ENCODE assay signal across 1 cellular context in the genomic region with DNA sequence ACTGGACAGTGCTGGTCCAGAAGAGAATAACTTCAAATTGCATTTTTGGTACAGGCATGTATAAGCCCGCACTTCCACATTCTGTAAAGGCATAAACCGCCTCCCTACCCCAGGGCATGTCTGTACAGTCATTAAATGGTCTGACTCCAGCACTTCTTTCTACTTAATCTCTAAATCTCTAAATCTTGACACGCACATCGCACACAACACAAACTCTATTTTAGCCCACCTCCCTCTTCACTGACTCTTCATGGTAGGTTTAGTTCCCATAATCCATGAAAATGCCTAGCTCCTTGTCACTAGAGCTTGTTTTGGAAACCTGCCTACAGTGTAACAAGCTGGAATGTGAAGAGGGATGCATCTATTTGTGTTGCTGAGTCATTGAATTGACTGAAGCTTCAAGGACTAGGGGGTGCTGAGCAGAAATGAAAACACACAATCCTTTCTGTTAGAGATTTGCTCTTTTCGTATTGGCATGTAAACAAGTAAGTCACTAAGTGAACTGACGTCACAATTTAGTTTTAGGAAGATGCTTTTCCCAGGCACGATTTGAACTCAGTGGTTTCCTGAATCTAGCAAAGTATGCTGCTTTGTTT.
TF ChIP-seq lines count a peak whose summit lies in the region.

No MANE protein-coding gene starts in this region.

TF ChIP-seq in K562, 482 proteins besides CTCF, POLR2A, EP300 and RAD21 (continued from another document and continues in another):
- TF ChIP-seq ZNF551 (CRISPR knock-in tag; IDR thresholded peaks at IDR 0.05) (no peak), NRF1 (conservative IDR thresholded peaks at IDR 0.05 in 1 of 2, IDR thresholded peaks at IDR 0.05 in 1 of 2) (no peak), ARID2 (IDR thresholded peaks at IDR 0.05) (no peak), ZNF584 (CRISPR knock-in tag; IDR thresholded peaks at IDR 0.05; ENCODE audit: low read depth) (no peak), ZNF311 (CRISPR knock-in tag; IDR thresholded peaks at IDR 0.05) (no peak), RBM17 (IDR thresholded peaks at IDR 0.05; ENCODE audit: borderline replicate concordance, low read depth, low read length) (no peak), BRCA1 (IDR thresholded peaks at IDR 0.05) (no peak), BRCA1 (CRISPR knock-in tag; IDR thresholded peaks at IDR 0.05) (no peak), SAFB2 (IDR thresholded peaks at IDR 0.05; ENCODE audit: borderline replicate concordance, low read depth, low read length, severe bottlenecking) (no peak), MEF2D (tag; conservative IDR thresholded peaks at IDR 0.05; ENCODE audit: low read depth) (no peak), THRAP3 (IDR thresholded peaks at IDR 0.05; ENCODE audit: borderline replicate concordance) (no peak), FOSL1 (tag; conservative IDR thresholded peaks at IDR 0.05) (peak; percentile 35; the same call in 1 of the 2 replicates), BACH1 (tag; IDR thresholded peaks at IDR 0.05) (peak; percentile 85), PML (IDR thresholded peaks at IDR 0.05; ENCODE audit: low read length) (no peak), CREB1 (IDR thresholded peaks at IDR 0.05) (no peak), CREB1 (CRISPR knock-in tag; IDR thresholded peaks at IDR 0.05) (no peak; the same call in 1 of the 2 replicates), PTTG1 (tag; IDR thresholded peaks at IDR 0.05; ENCODE audit: low read depth) (no peak), CHCHD3 (CRISPR knock-in tag; IDR thresholded peaks at IDR 0.05) (no peak), RNF2 (IDR thresholded peaks at IDR 0.05) (no peak), SRSF3 (IDR thresholded peaks at IDR 0.05; ENCODE audit: insufficient read depth, low read length) (no peak), ZNF316 (IDR thresholded peaks at IDR 0.05) (peak; percentile 95)
- TF ChIP-seq, protein P1, sequence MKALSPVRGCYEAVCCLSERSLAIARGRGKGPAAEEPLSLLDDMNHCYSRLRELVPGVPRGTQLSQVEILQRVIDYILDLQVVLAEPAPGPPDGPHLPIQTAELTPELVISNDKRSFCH (CRISPR knock-in tag; IDR thresholded peaks at IDR 0.05): no peak
- TF ChIP-seq, protein P1 (tag; IDR thresholded peaks at IDR 0.05): no peak
- TF ChIP-seq, protein P2, sequence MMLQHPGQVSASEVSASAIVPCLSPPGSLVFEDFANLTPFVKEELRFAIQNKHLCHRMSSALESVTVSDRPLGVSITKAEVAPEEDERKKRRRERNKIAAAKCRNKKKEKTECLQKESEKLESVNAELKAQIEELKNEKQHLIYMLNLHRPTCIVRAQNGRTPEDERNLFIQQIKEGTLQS (IDR thresholded peaks at IDR 0.05): peak; percentile 58
- TF ChIP-seq, protein P2 (CRISPR knock-in tag; conservative IDR thresholded peaks at IDR 0.05): no peak
- TF ChIP-seq, protein P3, sequence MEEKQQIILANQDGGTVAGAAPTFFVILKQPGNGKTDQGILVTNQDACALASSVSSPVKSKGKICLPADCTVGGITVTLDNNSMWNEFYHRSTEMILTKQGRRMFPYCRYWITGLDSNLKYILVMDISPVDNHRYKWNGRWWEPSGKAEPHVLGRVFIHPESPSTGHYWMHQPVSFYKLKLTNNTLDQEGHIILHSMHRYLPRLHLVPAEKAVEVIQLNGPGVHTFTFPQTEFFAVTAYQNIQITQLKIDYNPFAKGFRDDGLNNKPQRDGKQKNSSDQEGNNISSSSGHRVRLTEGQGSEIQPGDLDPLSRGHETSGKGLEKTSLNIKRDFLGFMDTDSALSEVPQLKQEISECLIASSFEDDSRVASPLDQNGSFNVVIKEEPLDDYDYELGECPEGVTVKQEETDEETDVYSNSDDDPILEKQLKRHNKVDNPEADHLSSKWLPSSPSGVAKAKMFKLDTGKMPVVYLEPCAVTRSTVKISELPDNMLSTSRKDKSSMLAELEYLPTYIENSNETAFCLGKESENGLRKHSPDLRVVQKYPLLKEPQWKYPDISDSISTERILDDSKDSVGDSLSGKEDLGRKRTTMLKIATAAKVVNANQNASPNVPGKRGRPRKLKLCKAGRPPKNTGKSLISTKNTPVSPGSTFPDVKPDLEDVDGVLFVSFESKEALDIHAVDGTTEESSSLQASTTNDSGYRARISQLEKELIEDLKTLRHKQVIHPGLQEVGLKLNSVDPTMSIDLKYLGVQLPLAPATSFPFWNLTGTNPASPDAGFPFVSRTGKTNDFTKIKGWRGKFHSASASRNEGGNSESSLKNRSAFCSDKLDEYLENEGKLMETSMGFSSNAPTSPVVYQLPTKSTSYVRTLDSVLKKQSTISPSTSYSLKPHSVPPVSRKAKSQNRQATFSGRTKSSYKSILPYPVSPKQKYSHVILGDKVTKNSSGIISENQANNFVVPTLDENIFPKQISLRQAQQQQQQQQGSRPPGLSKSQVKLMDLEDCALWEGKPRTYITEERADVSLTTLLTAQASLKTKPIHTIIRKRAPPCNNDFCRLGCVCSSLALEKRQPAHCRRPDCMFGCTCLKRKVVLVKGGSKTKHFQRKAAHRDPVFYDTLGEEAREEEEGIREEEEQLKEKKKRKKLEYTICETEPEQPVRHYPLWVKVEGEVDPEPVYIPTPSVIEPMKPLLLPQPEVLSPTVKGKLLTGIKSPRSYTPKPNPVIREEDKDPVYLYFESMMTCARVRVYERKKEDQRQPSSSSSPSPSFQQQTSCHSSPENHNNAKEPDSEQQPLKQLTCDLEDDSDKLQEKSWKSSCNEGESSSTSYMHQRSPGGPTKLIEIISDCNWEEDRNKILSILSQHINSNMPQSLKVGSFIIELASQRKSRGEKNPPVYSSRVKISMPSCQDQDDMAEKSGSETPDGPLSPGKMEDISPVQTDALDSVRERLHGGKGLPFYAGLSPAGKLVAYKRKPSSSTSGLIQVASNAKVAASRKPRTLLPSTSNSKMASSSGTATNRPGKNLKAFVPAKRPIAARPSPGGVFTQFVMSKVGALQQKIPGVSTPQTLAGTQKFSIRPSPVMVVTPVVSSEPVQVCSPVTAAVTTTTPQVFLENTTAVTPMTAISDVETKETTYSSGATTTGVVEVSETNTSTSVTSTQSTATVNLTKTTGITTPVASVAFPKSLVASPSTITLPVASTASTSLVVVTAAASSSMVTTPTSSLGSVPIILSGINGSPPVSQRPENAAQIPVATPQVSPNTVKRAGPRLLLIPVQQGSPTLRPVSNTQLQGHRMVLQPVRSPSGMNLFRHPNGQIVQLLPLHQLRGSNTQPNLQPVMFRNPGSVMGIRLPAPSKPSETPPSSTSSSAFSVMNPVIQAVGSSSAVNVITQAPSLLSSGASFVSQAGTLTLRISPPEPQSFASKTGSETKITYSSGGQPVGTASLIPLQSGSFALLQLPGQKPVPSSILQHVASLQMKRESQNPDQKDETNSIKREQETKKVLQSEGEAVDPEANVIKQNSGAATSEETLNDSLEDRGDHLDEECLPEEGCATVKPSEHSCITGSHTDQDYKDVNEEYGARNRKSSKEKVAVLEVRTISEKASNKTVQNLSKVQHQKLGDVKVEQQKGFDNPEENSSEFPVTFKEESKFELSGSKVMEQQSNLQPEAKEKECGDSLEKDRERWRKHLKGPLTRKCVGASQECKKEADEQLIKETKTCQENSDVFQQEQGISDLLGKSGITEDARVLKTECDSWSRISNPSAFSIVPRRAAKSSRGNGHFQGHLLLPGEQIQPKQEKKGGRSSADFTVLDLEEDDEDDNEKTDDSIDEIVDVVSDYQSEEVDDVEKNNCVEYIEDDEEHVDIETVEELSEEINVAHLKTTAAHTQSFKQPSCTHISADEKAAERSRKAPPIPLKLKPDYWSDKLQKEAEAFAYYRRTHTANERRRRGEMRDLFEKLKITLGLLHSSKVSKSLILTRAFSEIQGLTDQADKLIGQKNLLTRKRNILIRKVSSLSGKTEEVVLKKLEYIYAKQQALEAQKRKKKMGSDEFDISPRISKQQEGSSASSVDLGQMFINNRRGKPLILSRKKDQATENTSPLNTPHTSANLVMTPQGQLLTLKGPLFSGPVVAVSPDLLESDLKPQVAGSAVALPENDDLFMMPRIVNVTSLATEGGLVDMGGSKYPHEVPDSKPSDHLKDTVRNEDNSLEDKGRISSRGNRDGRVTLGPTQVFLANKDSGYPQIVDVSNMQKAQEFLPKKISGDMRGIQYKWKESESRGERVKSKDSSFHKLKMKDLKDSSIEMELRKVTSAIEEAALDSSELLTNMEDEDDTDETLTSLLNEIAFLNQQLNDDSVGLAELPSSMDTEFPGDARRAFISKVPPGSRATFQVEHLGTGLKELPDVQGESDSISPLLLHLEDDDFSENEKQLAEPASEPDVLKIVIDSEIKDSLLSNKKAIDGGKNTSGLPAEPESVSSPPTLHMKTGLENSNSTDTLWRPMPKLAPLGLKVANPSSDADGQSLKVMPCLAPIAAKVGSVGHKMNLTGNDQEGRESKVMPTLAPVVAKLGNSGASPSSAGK (IDR thresholded peaks at IDR 0.05): no peak
- TF ChIP-seq, protein P4, sequence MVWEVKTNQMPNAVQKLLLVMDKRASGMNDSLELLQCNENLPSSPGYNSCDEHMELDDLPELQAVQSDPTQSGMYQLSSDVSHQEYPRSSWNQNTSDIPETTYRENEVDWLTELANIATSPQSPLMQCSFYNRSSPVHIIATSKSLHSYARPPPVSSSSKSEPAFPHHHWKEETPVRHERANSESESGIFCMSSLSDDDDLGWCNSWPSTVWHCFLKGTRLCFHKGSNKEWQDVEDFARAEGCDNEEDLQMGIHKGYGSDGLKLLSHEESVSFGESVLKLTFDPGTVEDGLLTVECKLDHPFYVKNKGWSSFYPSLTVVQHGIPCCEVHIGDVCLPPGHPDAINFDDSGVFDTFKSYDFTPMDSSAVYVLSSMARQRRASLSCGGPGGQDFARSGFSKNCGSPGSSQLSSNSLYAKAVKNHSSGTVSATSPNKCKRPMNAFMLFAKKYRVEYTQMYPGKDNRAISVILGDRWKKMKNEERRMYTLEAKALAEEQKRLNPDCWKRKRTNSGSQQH (CRISPR knock-in tag; IDR thresholded peaks at IDR 0.05): no peak
- TF ChIP-seq, protein P5, sequence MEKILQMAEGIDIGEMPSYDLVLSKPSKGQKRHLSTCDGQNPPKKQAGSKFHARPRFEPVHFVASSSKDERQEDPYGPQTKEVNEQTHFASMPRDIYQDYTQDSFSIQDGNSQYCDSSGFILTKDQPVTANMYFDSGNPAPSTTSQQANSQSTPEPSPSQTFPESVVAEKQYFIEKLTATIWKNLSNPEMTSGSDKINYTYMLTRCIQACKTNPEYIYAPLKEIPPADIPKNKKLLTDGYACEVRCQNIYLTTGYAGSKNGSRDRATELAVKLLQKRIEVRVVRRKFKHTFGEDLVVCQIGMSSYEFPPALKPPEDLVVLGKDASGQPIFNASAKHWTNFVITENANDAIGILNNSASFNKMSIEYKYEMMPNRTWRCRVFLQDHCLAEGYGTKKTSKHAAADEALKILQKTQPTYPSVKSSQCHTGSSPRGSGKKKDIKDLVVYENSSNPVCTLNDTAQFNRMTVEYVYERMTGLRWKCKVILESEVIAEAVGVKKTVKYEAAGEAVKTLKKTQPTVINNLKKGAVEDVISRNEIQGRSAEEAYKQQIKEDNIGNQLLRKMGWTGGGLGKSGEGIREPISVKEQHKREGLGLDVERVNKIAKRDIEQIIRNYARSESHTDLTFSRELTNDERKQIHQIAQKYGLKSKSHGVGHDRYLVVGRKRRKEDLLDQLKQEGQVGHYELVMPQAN (IDR thresholded peaks at IDR 0.05; ENCODE audit: borderline replicate concordance): no peak
- TF ChIP-seq, protein P6, sequence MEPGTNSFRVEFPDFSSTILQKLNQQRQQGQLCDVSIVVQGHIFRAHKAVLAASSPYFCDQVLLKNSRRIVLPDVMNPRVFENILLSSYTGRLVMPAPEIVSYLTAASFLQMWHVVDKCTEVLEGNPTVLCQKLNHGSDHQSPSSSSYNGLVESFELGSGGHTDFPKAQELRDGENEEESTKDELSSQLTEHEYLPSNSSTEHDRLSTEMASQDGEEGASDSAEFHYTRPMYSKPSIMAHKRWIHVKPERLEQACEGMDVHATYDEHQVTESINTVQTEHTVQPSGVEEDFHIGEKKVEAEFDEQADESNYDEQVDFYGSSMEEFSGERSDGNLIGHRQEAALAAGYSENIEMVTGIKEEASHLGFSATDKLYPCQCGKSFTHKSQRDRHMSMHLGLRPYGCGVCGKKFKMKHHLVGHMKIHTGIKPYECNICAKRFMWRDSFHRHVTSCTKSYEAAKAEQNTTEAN (CRISPR knock-in tag; IDR thresholded peaks at IDR 0.05): no peak
- TF ChIP-seq, protein P7, sequence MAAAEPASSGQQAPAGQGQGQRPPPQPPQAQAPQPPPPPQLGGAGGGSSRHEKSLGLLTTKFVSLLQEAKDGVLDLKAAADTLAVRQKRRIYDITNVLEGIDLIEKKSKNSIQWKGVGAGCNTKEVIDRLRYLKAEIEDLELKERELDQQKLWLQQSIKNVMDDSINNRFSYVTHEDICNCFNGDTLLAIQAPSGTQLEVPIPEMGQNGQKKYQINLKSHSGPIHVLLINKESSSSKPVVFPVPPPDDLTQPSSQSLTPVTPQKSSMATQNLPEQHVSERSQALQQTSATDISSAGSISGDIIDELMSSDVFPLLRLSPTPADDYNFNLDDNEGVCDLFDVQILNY (CRISPR knock-in tag; IDR thresholded peaks at IDR 0.05): no peak
- TF ChIP-seq, protein P8, sequence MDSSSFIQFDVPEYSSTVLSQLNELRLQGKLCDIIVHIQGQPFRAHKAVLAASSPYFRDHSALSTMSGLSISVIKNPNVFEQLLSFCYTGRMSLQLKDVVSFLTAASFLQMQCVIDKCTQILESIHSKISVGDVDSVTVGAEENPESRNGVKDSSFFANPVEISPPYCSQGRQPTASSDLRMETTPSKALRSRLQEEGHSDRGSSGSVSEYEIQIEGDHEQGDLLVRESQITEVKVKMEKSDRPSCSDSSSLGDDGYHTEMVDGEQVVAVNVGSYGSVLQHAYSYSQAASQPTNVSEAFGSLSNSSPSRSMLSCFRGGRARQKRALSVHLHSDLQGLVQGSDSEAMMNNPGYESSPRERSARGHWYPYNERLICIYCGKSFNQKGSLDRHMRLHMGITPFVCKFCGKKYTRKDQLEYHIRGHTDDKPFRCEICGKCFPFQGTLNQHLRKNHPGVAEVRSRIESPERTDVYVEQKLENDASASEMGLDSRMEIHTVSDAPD (CRISPR knock-in tag; IDR thresholded peaks at IDR 0.05): no peak
- TF ChIP-seq, protein P9, sequence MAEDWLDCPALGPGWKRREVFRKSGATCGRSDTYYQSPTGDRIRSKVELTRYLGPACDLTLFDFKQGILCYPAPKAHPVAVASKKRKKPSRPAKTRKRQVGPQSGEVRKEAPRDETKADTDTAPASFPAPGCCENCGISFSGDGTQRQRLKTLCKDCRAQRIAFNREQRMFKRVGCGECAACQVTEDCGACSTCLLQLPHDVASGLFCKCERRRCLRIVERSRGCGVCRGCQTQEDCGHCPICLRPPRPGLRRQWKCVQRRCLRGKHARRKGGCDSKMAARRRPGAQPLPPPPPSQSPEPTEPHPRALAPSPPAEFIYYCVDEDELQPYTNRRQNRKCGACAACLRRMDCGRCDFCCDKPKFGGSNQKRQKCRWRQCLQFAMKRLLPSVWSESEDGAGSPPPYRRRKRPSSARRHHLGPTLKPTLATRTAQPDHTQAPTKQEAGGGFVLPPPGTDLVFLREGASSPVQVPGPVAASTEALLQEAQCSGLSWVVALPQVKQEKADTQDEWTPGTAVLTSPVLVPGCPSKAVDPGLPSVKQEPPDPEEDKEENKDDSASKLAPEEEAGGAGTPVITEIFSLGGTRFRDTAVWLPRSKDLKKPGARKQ (CRISPR knock-in tag; IDR thresholded peaks at IDR 0.05): no peak
- TF ChIP-seq, protein P10, sequence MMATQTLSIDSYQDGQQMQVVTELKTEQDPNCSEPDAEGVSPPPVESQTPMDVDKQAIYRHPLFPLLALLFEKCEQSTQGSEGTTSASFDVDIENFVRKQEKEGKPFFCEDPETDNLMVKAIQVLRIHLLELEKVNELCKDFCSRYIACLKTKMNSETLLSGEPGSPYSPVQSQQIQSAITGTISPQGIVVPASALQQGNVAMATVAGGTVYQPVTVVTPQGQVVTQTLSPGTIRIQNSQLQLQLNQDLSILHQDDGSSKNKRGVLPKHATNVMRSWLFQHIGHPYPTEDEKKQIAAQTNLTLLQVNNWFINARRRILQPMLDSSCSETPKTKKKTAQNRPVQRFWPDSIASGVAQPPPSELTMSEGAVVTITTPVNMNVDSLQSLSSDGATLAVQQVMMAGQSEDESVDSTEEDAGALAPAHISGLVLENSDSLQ (IDR thresholded peaks at IDR 0.05): peak; percentile 52
